34 cellular contexts compared by ENCODE assay signal in the genomic region with DNA sequence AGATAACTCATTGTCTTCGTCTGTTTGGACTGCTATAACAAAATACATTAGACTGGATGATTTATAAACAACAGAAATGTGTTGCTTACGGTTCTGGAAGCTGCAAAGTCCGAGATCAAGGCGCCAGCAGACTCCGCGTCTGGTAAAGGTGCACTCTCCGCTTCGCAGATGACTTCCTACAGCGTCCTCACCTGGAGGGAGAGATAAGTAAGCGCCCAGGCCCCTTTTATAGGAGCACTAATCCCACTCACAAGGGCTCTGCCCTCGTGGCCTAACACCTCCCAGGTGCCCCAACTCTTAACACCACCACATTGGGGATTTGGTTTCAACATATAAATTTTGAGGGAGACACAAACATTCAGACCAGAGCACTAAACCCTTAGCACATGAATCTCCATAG.
"Had no signal": no experiment of that assay in that cellular context is flagged by ENCODE, and none has a peak within 500 bp of the region (broad histone marks: within the 10 kb centered on the region; RNA-seq: fewer than 3 reads in every experiment).

No MANE protein-coding gene starts in this region.

- H3K36me3 ChIP-seq: adrenal gland, esophagus muscularis mucosa, gastrocnemius medialis, heart left ventricle, WERI-Rb-1 had no signal

- DNase-seq: activated B cell treated with CpG ODN at 0.5 μM for 24 hours; activated CD4-positive, alpha-beta memory T cell treated with anti-CD3 and anti-CD28 coated beads, Interleukin-2, amount 10 ng/mL, durations not matched to agents 7 days and 5 days; activated CD4-positive, alpha-beta T cell treated with anti-CD3 and anti-CD28 coated beads, Interleukin-2, amount 10 ng/mL, durations not matched to agents 7 days and 5 days; activated CD4-positive, alpha-beta T cell treated with anti-CD3 and anti-CD28 coated beads, Interleukin-2, amount 50 U/mL, for 4 hours; activated CD8-positive, alpha-beta memory T cell treated with anti-CD3 and anti-CD28 coated beads, Interleukin-2, amount 50 U/mL, for 48 hours; activated gamma-delta T cell; activated naive CD4-positive, alpha-beta T cell; activated naive CD8-positive, alpha-beta T cell treated with anti-CD3 and anti-CD28 coated beads for 36 hours; activated naive CD8-positive, alpha-beta T cell treated with anti-CD3 and anti-CD28 coated beads, Interleukin-2, amount 50 U/mL, for 24 hours; activated T-cell treated with anti-CD3 and anti-CD28 coated beads for 4 hours; activated T-cell treated with anti-CD3 and anti-CD28 coated beads, Interleukin-2, amount 50 U/mL, for 24 hours; activated T-cell treated with anti-CD3 and anti-CD28 coated beads, Interleukin-2, amount 50 U/mL, for 72 hours; adrenal gland; amygdala; aorta; body of pancreas; caudate nucleus; cortex of kidney; dermis blood vessel endothelial cell; effector CD4-positive, alpha-beta T cell; effector memory CD8-positive, alpha-beta T cell; erythroblast; foreskin keratinocyte; gastrocnemius medialis; glutamatergic neuron; heart left ventricle; T-helper 1 cell; T-helper 17 cell; T1000; WERI-Rb-1 had no signal

- H3K27ac Mint-ChIP-seq: activated B cell treated with CpG ODN at 0.5 μM for 24 hours; activated CD4-positive, alpha-beta memory T cell treated with anti-CD3 and anti-CD28 coated beads, Interleukin-2, amount 10 ng/mL, durations not matched to agents 7 days and 5 days; activated CD4-positive, alpha-beta T cell treated with anti-CD3 and anti-CD28 coated beads, Interleukin-2, amount 10 ng/mL, durations not matched to agents 7 days and 5 days; activated naive CD4-positive, alpha-beta T cell treated with anti-CD3 and anti-CD28 coated beads, Interleukin-2, amount 50 U/mL, for 24 hours; activated naive CD8-positive, alpha-beta T cell treated with anti-CD3 and anti-CD28 coated beads for 36 hours; activated naive CD8-positive, alpha-beta T cell treated with anti-CD3 and anti-CD28 coated beads, Interleukin-2, amount 50 U/mL, for 24 hours; activated T-cell treated with anti-CD3 and anti-CD28 coated beads, Interleukin-2, amount 50 U/mL, for 24 hours; activated T-cell treated with anti-CD3 and anti-CD28 coated beads, Interleukin-2, amount 50 U/mL, for 72 hours; effector memory CD8-positive, alpha-beta T cell; T-helper 17 cell; T-helper 2 cell treated with Interferon-gamma antibody and Interleukin-4, amounts not matched to agents 5 μg/mL and 100 μg/mL, for 36 hours had no signal

- H3K4me3 Mint-ChIP-seq: activated B cell treated with CpG ODN at 0.5 μM for 24 hours; activated CD4-positive, alpha-beta memory T cell treated with anti-CD3 and anti-CD28 coated beads, Interleukin-2, amount 10 ng/mL, durations not matched to agents 7 days and 5 days; activated CD4-positive, alpha-beta T cell treated with anti-CD3 and anti-CD28 coated beads, Interleukin-2, amount 10 ng/mL, durations not matched to agents 7 days and 5 days; activated naive CD4-positive, alpha-beta T cell treated with anti-CD3 and anti-CD28 coated beads, Interleukin-2, amount 50 U/mL, for 24 hours; activated naive CD8-positive, alpha-beta T cell treated with anti-CD3 and anti-CD28 coated beads for 36 hours; activated naive CD8-positive, alpha-beta T cell treated with anti-CD3 and anti-CD28 coated beads, Interleukin-2, amount 50 U/mL, for 24 hours; activated T-cell treated with anti-CD3 and anti-CD28 coated beads, Interleukin-2, amount 50 U/mL, for 24 hours; activated T-cell treated with anti-CD3 and anti-CD28 coated beads, Interleukin-2, amount 50 U/mL, for 72 hours; effector memory CD8-positive, alpha-beta T cell; T-helper 17 cell; T-helper 2 cell treated with Interferon-gamma antibody and Interleukin-4, amounts not matched to agents 5 μg/mL and 100 μg/mL, for 36 hours had no signal

- H3K27ac ChIP-seq: adrenal gland, body of pancreas, esophagus muscularis mucosa, foreskin keratinocyte, gastrocnemius medialis, heart left ventricle, WERI-Rb-1 had no signal

- H3K27me3 ChIP-seq: adrenal gland, body of pancreas, esophagus muscularis mucosa, foreskin keratinocyte, gastrocnemius medialis, heart left ventricle had no signal

- H3K4me3 ChIP-seq: adrenal gland, body of pancreas, esophagus muscularis mucosa, gastrocnemius medialis, heart left ventricle had no signal

- ATAC-seq: activated CD4-positive, CD25-positive, alpha-beta regulatory T cell treated with anti-CD3 and anti-CD28 coated beads, Interleukin-2, amount 50 U/mL, for 24 hours; activated naive CD8-positive, alpha-beta T cell treated with anti-CD3 and anti-CD28 coated beads, Interleukin-2, amount 50 U/mL, for 24 hours; activated T-cell treated with anti-CD3 and anti-CD28 coated beads, Interleukin-2, amount 50 U/mL, for 72 hours; body of pancreas; effector memory CD8-positive, alpha-beta T cell; foreskin keratinocyte; gastrocnemius medialis; heart left ventricle; T-helper 17 cell had no signal

- H3K27me3 Mint-ChIP-seq: activated B cell treated with CpG ODN at 0.5 μM for 24 hours; activated CD4-positive, alpha-beta memory T cell treated with anti-CD3 and anti-CD28 coated beads, Interleukin-2, amount 10 ng/mL, durations not matched to agents 7 days and 5 days; activated CD4-positive, alpha-beta T cell treated with anti-CD3 and anti-CD28 coated beads, Interleukin-2, amount 10 ng/mL, durations not matched to agents 7 days and 5 days; activated naive CD8-positive, alpha-beta T cell treated with anti-CD3 and anti-CD28 coated beads for 36 hours; activated naive CD8-positive, alpha-beta T cell treated with anti-CD3 and anti-CD28 coated beads, Interleukin-2, amount 50 U/mL, for 24 hours; activated T-cell treated with anti-CD3 and anti-CD28 coated beads, Interleukin-2, amount 50 U/mL, for 24 hours; effector memory CD8-positive, alpha-beta T cell; T-helper 17 cell had no signal

- H3K9me3 ChIP-seq: adrenal gland, body of pancreas, esophagus muscularis mucosa, gastrocnemius medialis had no signal

- H3K9me3 Mint-ChIP-seq: activated B cell treated with CpG ODN at 0.5 μM for 24 hours; activated naive CD4-positive, alpha-beta T cell treated with anti-CD3 and anti-CD28 coated beads, Interleukin-2, amount 50 U/mL, for 24 hours; activated naive CD8-positive, alpha-beta T cell treated with anti-CD3 and anti-CD28 coated beads, Interleukin-2, amount 50 U/mL, for 24 hours; activated T-cell treated with anti-CD3 and anti-CD28 coated beads, Interleukin-2, amount 50 U/mL, for 24 hours; effector memory CD8-positive, alpha-beta T cell had no signal
